In the genomic region with DNA sequence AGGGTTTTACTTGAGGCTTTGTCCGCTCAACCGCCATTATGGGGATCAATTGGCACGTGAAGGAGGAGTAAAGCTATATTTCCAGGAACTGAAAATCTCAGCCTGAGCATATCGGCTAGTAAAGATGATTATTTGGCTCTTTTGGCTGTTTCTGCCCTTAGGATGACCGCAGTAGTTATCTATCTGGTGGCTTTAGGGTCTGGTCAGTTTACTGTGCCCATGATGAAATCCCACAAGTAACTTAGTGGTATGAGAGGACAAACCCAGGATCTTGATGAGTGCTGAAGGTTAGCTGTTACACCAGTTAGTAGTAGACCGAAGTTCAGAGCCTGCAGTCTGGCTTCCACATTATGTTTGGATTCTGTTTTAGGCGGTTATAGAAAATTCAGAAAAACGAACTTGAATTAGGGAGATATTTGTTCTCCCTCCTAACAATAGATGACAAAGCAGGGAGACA, we compare ENCODE assay signal across 7 cellular contexts. TPM values are rescaled to one million over a fixed set of nuclear protein-coding genes. Genes with fewer than 3 reads are reported as not detected.
A peak's percentile ranks its signal among the peaks of the same experiment; 100 is the strongest.
DNase-seq lines count a peak whose midpoint lies in the region; TF ChIP-seq lines count a peak whose summit lies in the region.

No MANE protein-coding gene starts in this region.

- H2AFZ ChIP-seq in fibroblast of lung (ENCODE audit: low read length), result no peak overlapping the region

- no peaks in the 10 kb centered on the region for H3K27me3 ChIP-seq in SJSA1 (replicated peaks)
- no peaks in the 10 kb centered on the region for H3K27me3 ChIP-seq in fibroblast of lung (ENCODE audit: control insufficient read depth, insufficient read depth, low read length)

- H3K4me1 ChIP-seq in SJSA1 (replicated peaks), result peaks cover 35% of the 10 kb centered on the region
- H3K4me1 ChIP-seq in fibroblast of lung (ENCODE audit: control insufficient read depth, extremely low read depth, insufficient read depth, low read length), result peaks cover 16% of the 10 kb centered on the region

- H3K9me3 ChIP-seq in SJSA1 (replicated peaks), result no peaks in the 10 kb centered on the region
- H3K9me3 ChIP-seq in fibroblast of lung (ENCODE audit: control insufficient read depth, insufficient read depth, low read depth, low read length), result no peaks in the 10 kb centered on the region

- peak overlapping the region; percentile 98 for H3K9ac ChIP-seq in fibroblast of lung (ENCODE audit: insufficient read depth, low read length)

- H3K4me3 ChIP-seq in SJSA1 (peak overlapping the region; percentile 94), fibroblast of lung (replicated peaks in 1 of 4; ENCODE audit: control extremely low read depth in 1 of 4, insufficient read depth in 1 of 4, low read depth in 3 of 4, low read length in 4 of 4) (peak overlapping the region; percentile 78 to 94 (median 88)), retinal pigment epithelial cell (ENCODE audit: low read length) (peak overlapping the region; percentile 74)

- H3K36me3 ChIP-seq in SJSA1 (peaks cover 67% of the 10 kb centered on the region), fibroblast of lung (ENCODE audit: control insufficient read depth, insufficient read depth, low read length) (peaks cover 18% of the 10 kb centered on the region)

- H3K4me2 ChIP-seq in fibroblast of lung (ENCODE audit: extremely low read depth, insufficient read depth, low read length), result peak overlapping the region; percentile 92

- H3K27ac ChIP-seq in SJSA1 (peak overlapping the region; percentile 100), fibroblast of lung (ENCODE audit: insufficient read depth, low read length) (peak overlapping the region; percentile 100)

- H4K20me1 ChIP-seq in fibroblast of lung (ENCODE audit: control insufficient read depth, extremely low read depth, insufficient read depth, low read length), result peaks cover 13% of the 10 kb centered on the region

- peaks cover 56% of the 10 kb centered on the region for H3K79me2 ChIP-seq in fibroblast of lung (ENCODE audit: control insufficient read depth, insufficient read depth, low read length)

- no peak for TF ChIP-seq CTCF in fibroblast of lung (conservative IDR thresholded peaks at IDR 0.05 in 1 of 2, IDR thresholded peaks at IDR 0.05 in 1 of 2; ENCODE audit: low read depth in 1 of 2, low read length in 2 of 2)
- no peak for TF ChIP-seq CTCF in retinal pigment epithelial cell (conservative IDR thresholded peaks at IDR 0.05; ENCODE audit: low read depth, low read length)

- DNase-seq in HCEC 1CT, result peak; percentile 33
- DNase-seq in SJSA1 (ENCODE audit: low read depth in 1 of 2, low spot score in 2 of 2), result peak in 1 of 2 experiments; percentile 40
- peak; percentile 21 to 45 for DNase-seq in fibroblast of lung (ENCODE audit: low read depth in 2 of 2)
- DNase-seq in retinal pigment epithelial cell (ENCODE audit: low read depth), result no peak
- DNase-seq in COR-L47 (lab: John Stamatoyannopoulos, UW), result no peak
- no peak for DNase-seq in hippocampal formation (lab: John Stamatoyannopoulos, UW)
- no peak for DNase-seq in SHP77 (lab: John Stamatoyannopoulos, UW)

RNA-seq across cellular contexts. Expression of gene MAT2A, which starts 1.2 kb away (rescaled TPM):
- 84.2 and 92.7 TPM in 2 replicates for total RNA-seq in SJSA1 (2014; rRNA removed; shearing (Covaris generic))
- 176 and 270 TPM in 2 replicates for total RNA-seq in fibroblast of lung
- polyA plus RNA-seq in fibroblast of lung, result 334 and 369 TPM in 2 replicates
- 142 and 192 TPM in 2 replicates for polyA plus RNA-seq in fibroblast of lung (2012)
- 72.4 and 92.4 TPM in 2 replicates for polyA minus RNA-seq in fibroblast of lung (ENCODE audit: low replicate concordance)

RNA-seq across cellular contexts. Expression of gene GGCX, which starts 21.1 kb away (rescaled TPM):
- 38.0 and 41.2 TPM in 2 replicates for total RNA-seq in SJSA1 (2014; rRNA removed; shearing (Covaris generic))
- 28.8 and 46.1 TPM in 2 replicates for total RNA-seq in fibroblast of lung
- 34.4 and 48.8 TPM in 2 replicates for polyA plus RNA-seq in fibroblast of lung
- polyA plus RNA-seq in fibroblast of lung (2012), result 35.1 and 47.5 TPM in 2 replicates
- polyA minus RNA-seq in fibroblast of lung (ENCODE audit: low replicate concordance), result 90.0 and 137 TPM in 2 replicates

RNA-seq across cellular contexts. Expression of gene VAMP8, which starts 37.2 kb away (rescaled TPM):
- total RNA-seq in SJSA1 (2014; rRNA removed; shearing (Covaris generic)), result not detected in 2 replicates
- total RNA-seq in fibroblast of lung, result 2.1 and 2.3 TPM in 2 replicates
- polyA plus RNA-seq in fibroblast of lung, result 17.7 and 80.6 TPM in 2 replicates
- polyA plus RNA-seq in fibroblast of lung (2012), result 12.9 and 70.6 TPM in 2 replicates
- polyA minus RNA-seq in fibroblast of lung (ENCODE audit: low replicate concordance), result 3.4 and 24.0 TPM in 2 replicates

RNA-seq across cellular contexts. Expression of gene VAMP5, which starts 44.1 kb away (rescaled TPM):
- 37.0 and 47.5 TPM in 2 replicates for total RNA-seq in SJSA1 (2014; rRNA removed; shearing (Covaris generic))
- total RNA-seq in fibroblast of lung, result 45.5 and 69.5 TPM in 2 replicates
- polyA plus RNA-seq in fibroblast of lung, result 190 and 212 TPM in 2 replicates
- 225 and 294 TPM in 2 replicates for polyA plus RNA-seq in fibroblast of lung (2012)
- 129 and 239 TPM in 2 replicates for polyA minus RNA-seq in fibroblast of lung (ENCODE audit: low replicate concordance)

RNA-seq across cellular contexts. Expression of gene RNF181, which starts 55.4 kb away (rescaled TPM):
- 212 and 219 TPM in 2 replicates for total RNA-seq in SJSA1 (2014; rRNA removed; shearing (Covaris generic))
- 187 and 247 TPM in 2 replicates for total RNA-seq in fibroblast of lung
- 276 and 289 TPM in 2 replicates for polyA plus RNA-seq in fibroblast of lung
- 299 and 322 TPM in 2 replicates for polyA plus RNA-seq in fibroblast of lung (2012)
- polyA minus RNA-seq in fibroblast of lung (ENCODE audit: low replicate concordance), result 307 and 355 TPM in 2 replicates

Comparison
In these comparisons a context has a peak if more than half of its experiments do, and no peak if none do; other contexts are left out.
1. DNase-seq: peak in HCEC 1CT (single experiment) and fibroblast of lung (2 of 2); none in retinal pigment epithelial cell (single experiment), COR-L47 (single experiment), hippocampal formation (0 of 2) and SHP77 (0 of 2).
2. Peak in every context shown above with its lines, with median percentiles within 50 percentile points of each other: H3K4me3 ChIP-seq.